In the genomic region with DNA sequence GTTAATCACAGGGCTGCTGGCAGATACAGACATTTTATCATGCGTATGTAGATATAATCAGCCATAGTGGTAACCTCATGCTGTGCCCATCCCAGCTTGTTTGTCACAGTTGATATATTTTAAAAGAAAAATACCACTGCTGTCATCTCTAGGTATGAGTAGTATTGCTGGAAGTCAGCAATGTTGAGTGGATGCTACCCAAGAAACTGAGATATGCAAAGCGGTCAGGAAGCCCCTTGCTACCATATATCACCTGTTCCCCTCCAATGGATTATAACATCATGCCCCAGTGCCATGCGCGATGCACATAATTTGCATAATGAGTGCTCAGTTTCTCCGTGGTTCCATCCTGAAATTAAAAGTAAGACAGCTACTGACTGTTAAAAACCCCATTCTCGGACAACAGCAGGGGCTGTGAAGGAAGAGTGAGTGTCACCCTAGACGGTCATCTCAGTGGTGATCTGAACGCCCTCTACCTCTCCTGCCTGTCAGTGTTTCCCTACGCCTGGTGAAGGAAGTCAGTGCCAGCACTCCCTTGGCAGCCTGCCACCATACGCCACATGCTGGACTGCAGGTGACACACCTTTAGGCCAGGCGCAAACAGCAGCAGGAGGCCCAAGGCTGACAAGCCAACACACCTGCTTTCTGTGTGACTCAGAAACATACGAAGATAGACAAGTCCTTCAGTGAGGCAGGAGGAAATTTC, we compare ENCODE assay signal across 8 cellular contexts. TPM values are rescaled to one million over a fixed set of nuclear protein-coding genes. Genes with fewer than 3 reads are reported as not detected.
DNase-seq lines count a peak whose midpoint lies in the region; ATAC-seq lines count a peak whose summit lies in the region.

No MANE protein-coding gene starts in this region.

- peaks cover 18% of the 10 kb centered on the region for H3K36me3 ChIP-seq in thymus (ENCODE audit: control insufficient read depth, insufficient read depth)

- H3K4me1 ChIP-seq in thymus (ENCODE audit: control insufficient read depth, insufficient read depth, low read length) = peaks cover 18% of the 10 kb centered on the region

- no peak overlapping the region for H3K4me3 ChIP-seq in thymus (ENCODE audit: low read length)

- in situ Hi-C loops in G401 (cut with HindIII; ENCODE audit: low sequenced_read_pairs) = no loop called here

- no peaks in the 10 kb centered on the region for H3K27me3 ChIP-seq in thymus (ENCODE audit: control insufficient read depth, insufficient read depth)

- DNase-seq in G401 (ENCODE audit: low spot score) (peak; percentile 86), T-helper 2 cell (peak in 3 of 5 experiments; percentile 19 to 84 (median 33)), epithelial cell of prostate (ENCODE audit: low read depth, low spot score) (peak; percentile 88), NCI-H1436 treated with DMSO at 0.1 percent for 48 hours (lab: John Stamatoyannopoulos, UW) (no peak), NCI-H446 (lab: John Stamatoyannopoulos, UW) (no peak)

- H3K27ac ChIP-seq in epithelial cell of prostate (peak overlapping the region; percentile 43), thymus (ENCODE audit: low read depth) (peak overlapping the region; percentile 10)

- H3K9me3 ChIP-seq in thymus (ENCODE audit: control insufficient read depth) = no peaks in the 10 kb centered on the region

- 86% methylated on average over 12 of the region's 12 CpGs for WGBS in thymus

- ATAC-seq in GM21381 (IDR thresholded peaks at IDR 0.05; ENCODE audit: unreplicated experiment) (peak; percentile 56), HG03575 (IDR thresholded peaks at IDR 0.05; ENCODE audit: extremely low read depth, insufficient number of reproducible peaks, low FRiP score, unreplicated experiment) (peak; percentile 56)

RNA-seq across cellular contexts. Expression of gene IL10RB, which starts 2.7 kb away (rescaled TPM):
- total RNA-seq in G401 (2014; rRNA removed; shearing (Covaris generic)) = 16.6 and 16.7 TPM in 2 replicates
- 42.9 TPM for polyA plus RNA-seq in thymus

RNA-seq across cellular contexts. Expression of gene IFNAR2, which starts 39.2 kb away (rescaled TPM):
- 3.3 and 6.8 TPM in 2 replicates for total RNA-seq in G401 (2014; rRNA removed; shearing (Covaris generic))
- 36.9 TPM for polyA plus RNA-seq in thymus

RNA-seq across cellular contexts. Expression of gene IFNAR1, which starts 55.9 kb away (rescaled TPM):
- total RNA-seq in G401 (2014; rRNA removed; shearing (Covaris generic)) = 2.2 and 3.4 TPM in 2 replicates
- 18.2 TPM for polyA plus RNA-seq in thymus

Comparison
In these comparisons a context has a peak if more than half of its experiments do, and no peak if none do; other contexts are left out.
1. DNase-seq: peak in G401 (single experiment), T-helper 2 cell (3 of 5) and epithelial cell of prostate (single experiment); none in NCI-H1436 treated with DMSO at 0.1 percent for 48 hours (single experiment) and NCI-H446 (0 of 2).